In genomic region chr3:158918008-158918407, GRCh38 we compare ENCODE assay signal across 8 cellular contexts.
DNase-seq lines count a peak whose midpoint lies in the region; ATAC-seq and TF ChIP-seq lines count a peak whose summit lies in the region.

No MANE protein-coding gene starts in this region.

- no peaks in the 10 kb centered on the region for H3K9me3 ChIP-seq in T-helper 17 cell (ENCODE audit: control insufficient read depth, low read length, poor library complexity, severe bottlenecking)

- peaks cover 4% of the 10 kb centered on the region for H3K4me1 Mint-ChIP-seq in T-helper 17 cell

- no peaks in the 10 kb centered on the region for H3K36me3 Mint-ChIP-seq in T-helper 17 cell (ENCODE audit: low read depth)

- no peak overlapping the region for H3K27ac Mint-ChIP-seq in T-helper 17 cell

- TF ChIP-seq CTCF in GM20000 (IDR thresholded peaks at IDR 0.05; ENCODE audit: extremely low read depth, missing control alignments) (peak; percentile 48), cardiac fibroblast (IDR thresholded peaks at IDR 0.05; ENCODE audit: low read depth, low read length) (peak; percentile 90)

- no peak overlapping the region for H3K4me3 ChIP-seq in cardiac fibroblast (replicated peaks in 1 of 2; ENCODE audit: low read depth in 2 of 2, low read length in 2 of 2)

- H3K4me3 Mint-ChIP-seq in T-helper 17 cell = no peak overlapping the region

- DNase-seq in SIG-M5 treated with dmso at 0.1 percent for 504 hours (lab: John Stamatoyannopoulos, UW; ENCODE audit: unreplicated experiment) (peak; percentile 46), SIG-M5 (lab: John Stamatoyannopoulos, UW) (no peak), GM20000 (ENCODE audit: low spot score) (peak; percentile 28), NOMO-1 treated with DMSO at 0.1 percent for 48 hours (lab: John Stamatoyannopoulos, UW; ENCODE audit: unreplicated experiment) (peak; percentile 33), cardiac fibroblast (ENCODE audit: low read depth in 2 of 2) (peak; percentile 56 to 79), medulla oblongata (ENCODE audit: extremely low spot score) (peak; percentile 59), T-helper 17 cell (no peak)

- ATAC-seq in HG03457 (IDR thresholded peaks at IDR 0.05; ENCODE audit: unreplicated experiment) (peak; percentile 78), T-helper 17 cell (no peak)

- H3K27me3 Mint-ChIP-seq in T-helper 17 cell = peaks cover 22% of the 10 kb centered on the region

Comparison
In these comparisons a context has a peak if more than half of its experiments do, and no peak if none do; other contexts are left out.
1. DNase-seq: peak in SIG-M5 treated with dmso at 0.1 percent for 504 hours (single experiment), GM20000 (single experiment), NOMO-1 treated with DMSO at 0.1 percent for 48 hours (single experiment), cardiac fibroblast (2 of 2) and medulla oblongata (single experiment); none in SIG-M5 (single experiment) and T-helper 17 cell (0 of 3).